Comparison of ENCODE assay signal across 10 cellular contexts in genomic region chr17:45428954-45429337, GRCh38. TPM values are rescaled to one million over a fixed set of nuclear protein-coding genes. Genes with fewer than 3 reads are reported as not detected.
A peak's percentile ranks its signal among the peaks of the same experiment; 100 is the strongest.
DNase-seq lines count a peak whose midpoint lies in the region; ATAC-seq and TF ChIP-seq lines count a peak whose summit lies in the region.
"Had no signal": no experiment of that assay in that cellular context is flagged by ENCODE, and none has a peak within 500 bp of the region (broad histone marks: within the 10 kb centered on the region; RNA-seq: fewer than 3 reads in every experiment).

No MANE protein-coding gene starts in this region.

- CTCF ChIA-PET in activated CD8-positive, alpha-beta T cell treated with anti-CD3 and anti-CD28 coated beads for 36 hours (lab: Charles Lee), result interaction anchor here (0.7 to 1.9 kb wide), 14 partner anchors 10 to 280 kb away, joined by 3 to 7 read pairs (median 3); no protein-coding TSS in a partner anchor

- peaks cover 0 to 28% (median 9%) of the 10 kb centered on the region in 4 donors for H3K4me1 Mint-ChIP-seq in CD4-positive, CD25-positive, alpha-beta regulatory T cell
- H3K4me1 Mint-ChIP-seq in activated CD8-positive, alpha-beta T cell treated with anti-CD3 and anti-CD28 coated beads for 36 hours (ENCODE audit: low read depth), result peaks cover 14% of the 10 kb centered on the region
- peaks cover 22% of the 10 kb centered on the region for H3K4me1 Mint-ChIP-seq in activated T-helper 2 cell treated with anti-CD3 and anti-CD28 coated beads, Interferon-gamma antibody, Interleukin-2, Interleukin-4, amounts not matched to agents 10 μg/mL and 5 μg/mL and 100 μg/mL, durations not matched to agents 14 hours and 24 hours and 36 hours (ENCODE audit: low read depth)

- ATAC-seq in CD4-positive, CD25-positive, alpha-beta regulatory T cell (ENCODE audit: low read depth in 2 of 2), result no peak
- ATAC-seq in activated CD8-positive, alpha-beta T cell treated with anti-CD3 and anti-CD28 coated beads for 36 hours, result no peak
- ATAC-seq in mucosa of descending colon, result no peak

- peak overlapping the region; percentile 76 to 89 (median 79) for H3K4me3 Mint-ChIP-seq in CD4-positive, CD25-positive, alpha-beta regulatory T cell
- peak overlapping the region; percentile 26 for H3K4me3 Mint-ChIP-seq in activated CD8-positive, alpha-beta T cell treated with anti-CD3 and anti-CD28 coated beads for 36 hours
- H3K4me3 Mint-ChIP-seq in activated T-helper 2 cell treated with anti-CD3 and anti-CD28 coated beads, Interferon-gamma antibody, Interleukin-2, Interleukin-4, amounts not matched to agents 10 μg/mL and 5 μg/mL and 100 μg/mL, durations not matched to agents 14 hours and 24 hours and 36 hours (ENCODE audit: low read depth), result no peak overlapping the region

- peaks cover 33% of the 10 kb centered on the region for H3K4me1 ChIP-seq in CD4-positive, CD25-positive, alpha-beta regulatory T cell (ENCODE audit: control insufficient read depth, insufficient read depth, low read length, poor library complexity, severe bottlenecking)
- H3K4me1 ChIP-seq in mucosa of descending colon (ENCODE audit: low read depth), result peaks cover 41% of the 10 kb centered on the region

- TF ChIP-seq CTCF in HL-60 (IDR thresholded peaks at IDR 0.05; ENCODE audit: insufficient read depth, low read length), result no peak
- TF ChIP-seq CTCF in activated CD8-positive, alpha-beta T cell treated with anti-CD3 and anti-CD28 coated beads for 36 hours (IDR thresholded peaks at IDR 0.05), result no peak
- TF ChIP-seq CTCF in mucosa of descending colon (IDR thresholded peaks at IDR 0.05), result no peak
- no peak for TF ChIP-seq CTCF in lower leg skin (IDR thresholded peaks at IDR 0.05)
- TF ChIP-seq CTCF in GM13976 (IDR thresholded peaks at IDR 0.05; ENCODE audit: borderline replicate concordance, control extremely low read depth, extremely low read depth, insufficient read depth, missing control alignments), result no peak

- no peaks in the 10 kb centered on the region for H3K9me3 ChIP-seq in CD4-positive, CD25-positive, alpha-beta regulatory T cell (ENCODE audit: control insufficient read depth in 2 of 2, low read length in 2 of 2)
- H3K9me3 ChIP-seq in mucosa of descending colon, result no peaks in the 10 kb centered on the region

- in situ Hi-C loops in GM13976 (cut with MboI; ENCODE audit: low sequenced_read_pairs, unreplicated experiment), result no loop called here

- H3K36me3 Mint-ChIP-seq in CD4-positive, CD25-positive, alpha-beta regulatory T cell, result no peaks in the 10 kb centered on the region
- no peaks in the 10 kb centered on the region for H3K36me3 Mint-ChIP-seq in activated CD8-positive, alpha-beta T cell treated with anti-CD3 and anti-CD28 coated beads for 36 hours (ENCODE audit: low read depth)
- H3K36me3 Mint-ChIP-seq in activated T-helper 2 cell treated with anti-CD3 and anti-CD28 coated beads, Interferon-gamma antibody, Interleukin-2, Interleukin-4, amounts not matched to agents 10 μg/mL and 5 μg/mL and 100 μg/mL, durations not matched to agents 14 hours and 24 hours and 36 hours (ENCODE audit: low read depth), result no peaks in the 10 kb centered on the region
- H3K36me3 Mint-ChIP-seq: activated naive CD4-positive, alpha-beta T cell treated with anti-CD3 and anti-CD28 coated beads, Interleukin-2, amount 50 U/mL, for 72 hours had no signal

- peak overlapping the region in 1 of 3 donors; percentile 26 for H3K27ac Mint-ChIP-seq in CD4-positive, CD25-positive, alpha-beta regulatory T cell
- no peak overlapping the region for H3K27ac Mint-ChIP-seq in activated CD8-positive, alpha-beta T cell treated with anti-CD3 and anti-CD28 coated beads for 36 hours
- no peak overlapping the region for H3K27ac Mint-ChIP-seq in activated T-helper 2 cell treated with anti-CD3 and anti-CD28 coated beads, Interferon-gamma antibody, Interleukin-2, Interleukin-4, amounts not matched to agents 10 μg/mL and 5 μg/mL and 100 μg/mL, durations not matched to agents 14 hours and 24 hours and 36 hours
- H3K27ac Mint-ChIP-seq: activated naive CD4-positive, alpha-beta T cell treated with anti-CD3 and anti-CD28 coated beads, Interleukin-2, amount 50 U/mL, for 72 hours had no signal

- no peak for TF ChIP-seq POLR2A in lower leg skin (IDR thresholded peaks at IDR 0.05)

- POLR2A ChIA-PET in activated CD8-positive, alpha-beta T cell treated with anti-CD3 and anti-CD28 coated beads for 36 hours (lab: Charles Lee), result interaction anchor here (0.6 kb wide), 1 partner anchor 265 kb away, joined by 3 read pairs; no protein-coding TSS in a partner anchor

- no peak overlapping the region for H3K27ac ChIP-seq in CD4-positive, CD25-positive, alpha-beta regulatory T cell (ENCODE audit: insufficient read depth, low read length, poor library complexity, severe bottlenecking)
- peak overlapping the region; percentile 63 for H3K27ac ChIP-seq in HL-60 (replicated peaks)
- H3K27ac ChIP-seq: PC-9 had no signal

- H3K4me3 ChIP-seq in CD4-positive, CD25-positive, alpha-beta regulatory T cell (ENCODE audit: low read depth, low read length), result no peak overlapping the region
- H3K4me3 ChIP-seq in HL-60 (replicated peaks; ENCODE audit: insufficient read depth, low read length), result no peak overlapping the region; the same call in 1 of the 2 replicates
- no peak overlapping the region for H3K4me3 ChIP-seq in mucosa of descending colon
- H3K4me3 ChIP-seq in lower leg skin (ENCODE audit: low read depth, poor library complexity, severe bottlenecking), result no peak overlapping the region
- H3K4me3 ChIP-seq: PC-9 had no signal

- no peaks in the 10 kb centered on the region for H3K36me3 ChIP-seq in CD4-positive, CD25-positive, alpha-beta regulatory T cell (ENCODE audit: control insufficient read depth, insufficient read depth, low read length)
- H3K36me3 ChIP-seq in mucosa of descending colon (ENCODE audit: low read depth), result no peaks in the 10 kb centered on the region

- intact Hi-C loops in activated CD8-positive, alpha-beta T cell treated with anti-CD3 and anti-CD28 coated beads for 36 hours (cut with micrococcal nuclease), result no loop called here
- intact Hi-C loops in mucosa of descending colon (cut with DNase I, micrococcal nuclease), result no loop called here
- intact Hi-C loops in activated T-helper 2 cell treated with anti-CD3 and anti-CD28 coated beads, Interferon-gamma antibody, Interleukin-2, Interleukin-4, amounts not matched to agents 10 μg/mL and 5 μg/mL and 100 μg/mL, durations not matched to agents 14 hours and 24 hours and 36 hours (cut with micrococcal nuclease), result no loop called here
- intact Hi-C loops in lower leg skin (cut with DNase I; ENCODE audit: low total_unique reads), result no loop called here

- WGBS in lower leg skin, 2 donors, result 14 to 21% methylated on average over 15 of the region's 15 CpGs

- no peaks in the 10 kb centered on the region for H3K27me3 Mint-ChIP-seq in CD4-positive, CD25-positive, alpha-beta regulatory T cell
- H3K27me3 Mint-ChIP-seq in activated CD8-positive, alpha-beta T cell treated with anti-CD3 and anti-CD28 coated beads for 36 hours, result peaks cover 6% of the 10 kb centered on the region
- no peaks in the 10 kb centered on the region for H3K27me3 Mint-ChIP-seq in activated T-helper 2 cell treated with anti-CD3 and anti-CD28 coated beads, Interferon-gamma antibody, Interleukin-2, Interleukin-4, amounts not matched to agents 10 μg/mL and 5 μg/mL and 100 μg/mL, durations not matched to agents 14 hours and 24 hours and 36 hours (ENCODE audit: low read depth)

- H3K27me3 ChIP-seq in CD4-positive, CD25-positive, alpha-beta regulatory T cell (ENCODE audit: control insufficient read depth, insufficient read depth, low read length), result no peaks in the 10 kb centered on the region
- no peaks in the 10 kb centered on the region for H3K27me3 ChIP-seq in HL-60 (ENCODE audit: insufficient read depth, poor library complexity, severe bottlenecking)

- DNase-seq in CD4-positive, CD25-positive, alpha-beta regulatory T cell, result no peak
- DNase-seq in HL-60 (ENCODE audit: low read depth in 1 of 2, low spot score in 1 of 2) (peak; percentile 63 to 67), mucosa of descending colon (peak in 2 of 3 donors; percentile 40 to 51), lower leg skin (ENCODE audit: low spot score in 2 of 2) (no peak), GM13976 (ENCODE audit: low spot score) (no peak), mucosa of gallbladder (ENCODE audit: low spot score) (no peak)
- no peak for DNase-seq in activated CD8-positive, alpha-beta T cell treated with anti-CD3 and anti-CD28 coated beads for 36 hours
- no peak for DNase-seq in activated T-helper 2 cell treated with anti-CD3 and anti-CD28 coated beads, Interferon-gamma antibody, Interleukin-2, Interleukin-4, amounts not matched to agents 10 μg/mL and 5 μg/mL and 100 μg/mL, durations not matched to agents 14 hours and 24 hours and 36 hours (ENCODE audit: low spot score)

- H3K9me3 Mint-ChIP-seq in CD4-positive, CD25-positive, alpha-beta regulatory T cell, result no peaks in the 10 kb centered on the region
- H3K9me3 Mint-ChIP-seq in activated CD8-positive, alpha-beta T cell treated with anti-CD3 and anti-CD28 coated beads for 36 hours, result no peaks in the 10 kb centered on the region
- H3K9me3 Mint-ChIP-seq in activated T-helper 2 cell treated with anti-CD3 and anti-CD28 coated beads, Interferon-gamma antibody, Interleukin-2, Interleukin-4, amounts not matched to agents 10 μg/mL and 5 μg/mL and 100 μg/mL, durations not matched to agents 14 hours and 24 hours and 36 hours, result no peaks in the 10 kb centered on the region
- H3K9me3 Mint-ChIP-seq: activated naive CD4-positive, alpha-beta T cell treated with anti-CD3 and anti-CD28 coated beads, Interleukin-2, amount 50 U/mL, for 72 hours had no signal

RNA-seq across cellular contexts. Expression of gene ARHGAP27, which starts 3.7 kb away (rescaled TPM):
- total RNA-seq in CD4-positive, CD25-positive, alpha-beta regulatory T cell, result 78.5 TPM
- 10 to 100 TPM; 23.9 to 27.7 (median 25.6) TPM for polyA plus RNA-seq in CD4-positive, CD25-positive, alpha-beta regulatory T cell
- total RNA-seq in activated CD8-positive, alpha-beta T cell treated with anti-CD3 and anti-CD28 coated beads for 36 hours, result 10 to 100 TPM; 37.8 to 40.9 TPM
- total RNA-seq in mucosa of descending colon (100 to 1,000 TPM in 2 of 3 donors, 10 to 100 TPM in 1; 88.7 to 199 (median 165) TPM), lower leg skin (10 to 100 TPM; 58.5 to 84.4 (median 68.2) TPM), mucosa of gallbladder (98.1 TPM)
- total RNA-seq in activated T-helper 2 cell treated with anti-CD3 and anti-CD28 coated beads, Interferon-gamma antibody, Interleukin-2, Interleukin-4, amounts not matched to agents 10 μg/mL and 5 μg/mL and 100 μg/mL, durations not matched to agents 14 hours and 24 hours and 36 hours, result 50.7 and 58.0 TPM in 2 replicates

Comparison
In these comparisons a context has a peak if more than half of its experiments do, and no peak if none do; other contexts are left out.
1. DNase-seq: peak in HL-60 (2 of 2) and mucosa of descending colon (2 of 3); none in CD4-positive, CD25-positive, alpha-beta regulatory T cell (0 of 3), activated CD8-positive, alpha-beta T cell treated with anti-CD3 and anti-CD28 coated beads for 36 hours (single experiment), activated T-helper 2 cell treated with anti-CD3 and anti-CD28 coated beads, Interferon-gamma antibody, Interleukin-2, Interleukin-4, amounts not matched to agents 10 μg/mL and 5 μg/mL and 100 μg/mL, durations not matched to agents 14 hours and 24 hours and 36 hours (single experiment), lower leg skin (0 of 2), GM13976 (single experiment) and mucosa of gallbladder (single experiment).